8 cellular contexts compared by ENCODE assay signal in the genomic region with DNA sequence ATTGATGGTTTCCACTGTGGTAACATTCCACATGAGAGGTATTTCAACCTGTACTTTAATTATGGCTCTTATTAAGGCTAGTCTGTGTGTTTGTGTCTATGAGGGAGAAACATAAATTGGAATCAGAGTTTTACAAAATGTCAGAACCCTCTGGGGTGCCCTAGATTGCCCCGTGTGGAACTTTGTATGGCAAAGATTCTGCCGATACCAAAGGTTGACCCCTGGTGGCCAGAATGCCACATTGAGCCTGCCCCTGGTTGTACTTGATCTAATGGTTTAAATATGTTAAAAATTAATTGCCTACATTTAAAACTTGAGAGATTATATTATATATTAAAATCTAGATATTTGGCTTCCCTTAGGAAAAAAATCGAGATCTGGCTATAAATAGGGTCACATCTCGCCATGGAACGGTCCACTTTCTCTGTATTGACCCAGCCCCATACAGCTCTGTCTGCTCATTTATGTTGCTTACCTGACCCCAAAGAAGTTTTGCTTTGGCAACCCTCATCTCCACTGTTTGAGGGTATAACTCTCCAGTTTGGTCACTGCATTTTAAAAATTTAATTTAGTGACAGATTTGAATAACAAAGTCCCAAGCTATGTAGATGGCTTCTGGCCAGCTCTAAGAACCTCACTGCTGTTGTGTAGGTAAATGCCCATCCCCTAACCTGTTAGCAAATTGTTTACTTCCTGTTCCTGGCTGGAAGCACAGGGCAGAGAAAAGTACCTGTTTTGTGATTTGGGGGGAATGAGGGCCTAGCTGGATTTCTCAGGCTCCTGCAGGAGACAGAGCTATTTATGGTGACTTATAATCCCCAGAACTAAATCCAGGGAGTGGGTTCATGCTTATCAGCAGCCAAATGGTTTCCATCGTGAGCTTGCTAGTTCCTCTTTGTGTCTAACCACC.
A peak's percentile ranks its signal among the peaks of the same experiment; 100 is the strongest.
DNase-seq lines count a peak whose midpoint lies in the region; ATAC-seq and TF ChIP-seq lines count a peak whose summit lies in the region.

No MANE protein-coding gene starts in this region.

- H3K27ac Mint-ChIP-seq in IgD-negative memory B cell (peak overlapping the region in 2 of 3 donors; percentile 25 to 64), mesothelial cell of epicardium (no peak overlapping the region)

- WGBS in testis, 2 donors, result 33 to 43% methylated on average over 6 of the region's 6 CpGs

- no peak overlapping the region for H3K4me3 ChIP-seq in colonic mucosa
- no peak overlapping the region for H3K4me3 ChIP-seq in testis

- TF ChIP-seq CTCF in colonic mucosa (IDR thresholded peaks at IDR 0.05) (peak; percentile 71), mesothelial cell of epicardium (IDR thresholded peaks at IDR 0.05; ENCODE audit: unreplicated experiment) (peak; percentile 89), testis (IDR thresholded peaks at IDR 0.05) (peak; percentile 50 to 72 (median 51))

- TF ChIP-seq POLR2A in testis (IDR thresholded peaks at IDR 0.05), result no peak

- H3K9me3 Mint-ChIP-seq in IgD-negative memory B cell (no peaks in the 10 kb centered on the region), mesothelial cell of epicardium (no peaks in the 10 kb centered on the region)

- DNase-seq in D341Med (ENCODE audit: low spot score), result peak; percentile 73
- DNase-seq in UCSD-AML1 (lab: John Stamatoyannopoulos, UW; ENCODE audit: unreplicated experiment), result peak; percentile 53
- peak; percentile 51 for DNase-seq in colonic mucosa
- peak in 1 of 2 experiments; percentile 61 for DNase-seq in mesothelial cell of epicardium (ENCODE audit: low spot score in 2 of 2, unreplicated experiment in 2 of 2)
- DNase-seq in testis, result peak; percentile 53

- intact Hi-C loops in colonic mucosa (cut with DNase I), result no loop called here
- intact Hi-C loops in testis (cut with DNase I; ENCODE audit: low total_unique reads), result no loop called here

- H3K9me3 ChIP-seq in colonic mucosa (no peaks in the 10 kb centered on the region), testis (no peaks in the 10 kb centered on the region)

- peak overlapping the region in 3 of 4 donors; percentile 0 to 89 (median 23) for H3K4me3 Mint-ChIP-seq in IgD-negative memory B cell
- no peak overlapping the region for H3K4me3 Mint-ChIP-seq in mesothelial cell of epicardium

- H3K4me1 Mint-ChIP-seq in IgD-negative memory B cell, result peaks cover 30 to 41% (median 34%) of the 10 kb centered on the region in 3 donors
- H3K4me1 Mint-ChIP-seq in mesothelial cell of epicardium, result peaks cover 3% of the 10 kb centered on the region

- peaks cover 5% of the 10 kb centered on the region for H3K36me3 Mint-ChIP-seq in IgD-negative memory B cell
- H3K36me3 Mint-ChIP-seq in mesothelial cell of epicardium, result no peaks in the 10 kb centered on the region

- H3K27ac ChIP-seq in colonic mucosa, result no peak overlapping the region
- H3K27ac ChIP-seq in testis, result no peak overlapping the region

- no peaks in the 10 kb centered on the region for H3K4me1 ChIP-seq in colonic mucosa
- H3K4me1 ChIP-seq in testis, result no peaks in the 10 kb centered on the region

- H3K9ac ChIP-seq in colonic mucosa (ENCODE audit: low read depth in 2 of 2, low read length in 2 of 2), result no peak overlapping the region

- ATAC-seq in GM19395 (IDR thresholded peaks at IDR 0.05; ENCODE audit: unreplicated experiment) (peak; percentile 86), GM19324 (IDR thresholded peaks at IDR 0.05; ENCODE audit: low FRiP score, unreplicated experiment) (no peak)

- H3K27me3 ChIP-seq in colonic mucosa (no peaks in the 10 kb centered on the region), testis (no peaks in the 10 kb centered on the region)

- H3K27me3 Mint-ChIP-seq in IgD-negative memory B cell (no peaks in the 10 kb centered on the region), mesothelial cell of epicardium (ENCODE audit: low read depth) (peaks cover 19% of the 10 kb centered on the region)

- H3K36me3 ChIP-seq in colonic mucosa (no peaks in the 10 kb centered on the region), testis (ENCODE audit: low read depth, missing control alignments) (no peaks in the 10 kb centered on the region)
